Comparison of ENCODE assay signal across 13 cellular contexts in genomic region chr1:208158640-208159541, GRCh38.
DNase-seq lines count a peak whose midpoint lies in the region; ATAC-seq and TF ChIP-seq lines count a peak whose summit lies in the region.
"Had no signal": no experiment of that assay in that cellular context is flagged by ENCODE, and none has a peak within 500 bp of the region (broad histone marks: within the 10 kb centered on the region; RNA-seq: fewer than 3 reads in every experiment).

No MANE protein-coding gene starts in this region.

- peaks cover 5% of the 10 kb centered on the region for H3K4me1 Mint-ChIP-seq in T-helper 17 cell

- no peaks in the 10 kb centered on the region for H3K9me3 Mint-ChIP-seq in activated naive CD4-positive, alpha-beta T cell treated with anti-CD3 and anti-CD28 coated beads, Interleukin-2, amount 50 U/mL, for 72 hours
- H3K9me3 Mint-ChIP-seq: neural crest cell had no signal

- H4K20me1 ChIP-seq in smooth muscle cell (ENCODE audit: low read depth), result peaks cover 16% of the 10 kb centered on the region

- H3K9me3 ChIP-seq in T-helper 17 cell (ENCODE audit: control insufficient read depth, low read length, poor library complexity, severe bottlenecking), result no peaks in the 10 kb centered on the region
- no peaks in the 10 kb centered on the region for H3K9me3 ChIP-seq in smooth muscle cell (replicated peaks; ENCODE audit: low read depth)

- peak overlapping the region; percentile 32 for H3K27ac Mint-ChIP-seq in T-helper 17 cell
- no peak overlapping the region for H3K27ac Mint-ChIP-seq in activated naive CD4-positive, alpha-beta T cell treated with anti-CD3 and anti-CD28 coated beads, Interleukin-2, amount 50 U/mL, for 72 hours

- no peaks in the 10 kb centered on the region for H3K36me3 ChIP-seq in smooth muscle cell (ENCODE audit: low read depth)

- peaks cover 3% of the 10 kb centered on the region for H3F3A ChIP-seq in smooth muscle cell (ENCODE audit: low read depth)

- 34% methylated on average over 8 of the region's 8 CpGs for WGBS in smooth muscle cell (ENCODE audit: low lambda C conversion rate)

- ATAC-seq in HG03520 (IDR thresholded peaks at IDR 0.05; ENCODE audit: unreplicated experiment), result peak; percentile 44
- ATAC-seq in T-helper 17 cell, result no peak
- no peak for ATAC-seq in activated naive CD4-positive, alpha-beta T cell treated with anti-CD3 and anti-CD28 coated beads, Interleukin-2, amount 50 U/mL, for 72 hours
- no peak for ATAC-seq in HG02981 (IDR thresholded peaks at IDR 0.05; ENCODE audit: unreplicated experiment)
- ATAC-seq: HCT116 had no signal

- H3K27me3 ChIP-seq in smooth muscle cell (ENCODE audit: low read depth), result no peaks in the 10 kb centered on the region

- peak overlapping the region; percentile 44 for H3K4me2 ChIP-seq in smooth muscle cell

- no peak overlapping the region for H3K4me3 Mint-ChIP-seq in T-helper 17 cell
- H3K4me3 Mint-ChIP-seq: neural crest cell had no signal

- TF ChIP-seq CTCF in smooth muscle cell (IDR thresholded peaks at IDR 0.05; ENCODE audit: borderline replicate concordance, insufficient read depth, poor library complexity, severe bottlenecking), result no peak

- H3K27me3 Mint-ChIP-seq in T-helper 17 cell, result peaks cover 73% of the 10 kb centered on the region

- peaks cover 48% of the 10 kb centered on the region for H3K4me1 ChIP-seq in smooth muscle cell (ENCODE audit: low read depth)

- no peak overlapping the region for H3K4me3 ChIP-seq in smooth muscle cell

- peaks cover 7% of the 10 kb centered on the region for H3K36me3 Mint-ChIP-seq in T-helper 17 cell (ENCODE audit: low read depth)
- no peaks in the 10 kb centered on the region for H3K36me3 Mint-ChIP-seq in activated naive CD4-positive, alpha-beta T cell treated with anti-CD3 and anti-CD28 coated beads, Interleukin-2, amount 50 U/mL, for 72 hours

- no peak overlapping the region for H2AFZ ChIP-seq in smooth muscle cell (ENCODE audit: low read depth)

- no peak overlapping the region for H3K9ac ChIP-seq in smooth muscle cell (ENCODE audit: low read depth)

- peak overlapping the region; percentile 59 for H3K27ac ChIP-seq in smooth muscle cell (ENCODE audit: low read depth)
- H3K27ac ChIP-seq: HL-60 had no signal

- no peaks in the 10 kb centered on the region for H3K79me2 ChIP-seq in smooth muscle cell (ENCODE audit: low read depth)

- DNase-seq in T-helper 17 cell (no peak), kidney tubule cell (ENCODE audit: low spot score) (peak; percentile 38), smooth muscle cell (lab: John Stamatoyannopoulos, UW; ENCODE audit: unreplicated experiment) (no peak), DMS114 treated with DMSO at 0.1 percent for 48 hours (lab: John Stamatoyannopoulos, UW; ENCODE audit: unreplicated experiment) (no peak)
- DNase-seq in activated naive CD4-positive, alpha-beta T cell treated with anti-CD3 and anti-CD28 coated beads, Interleukin-2, amount 50 U/mL, for 72 hours (ENCODE audit: low spot score in 2 of 2), result no peak
- DNase-seq: DMS79 treated with DMSO at 0.1 percent for 48 hours, head of caudate nucleus, SHP77 treated with DMSO at 0.1 percent for 48 hours had no signal
